In genomic region chr2:216773072-216773471, GRCh38 we compare ENCODE assay signal across 18 cellular contexts.
DNase-seq lines count a peak whose midpoint lies in the region; ATAC-seq, FAIRE-seq and TF ChIP-seq lines count a peak whose summit lies in the region.
"Had no signal": no experiment of that assay in that cellular context is flagged by ENCODE, and none has a peak within 500 bp of the region (broad histone marks: within the 10 kb centered on the region; RNA-seq: fewer than 3 reads in every experiment).

No MANE protein-coding gene starts in this region.

- DNase-seq in CMK (ENCODE audit: low read depth) (peak; percentile 86), NCI-H345 (lab: John Stamatoyannopoulos, UW) (peak; percentile 75), K562 (ENCODE audit: extremely low read depth in 1 of 4, low spot score in 3 of 4) (peak; percentile 18 to 73 (median 25)), neuronal stem cell (ENCODE audit: low spot score) (no peak), NCI-H187 (lab: John Stamatoyannopoulos, UW) (no peak), SK-N-DZ (ENCODE audit: low spot score) (no peak), GOT3 (lab: John Stamatoyannopoulos, UW) (no peak)
- no peak for DNase-seq in activated CD8-positive, alpha-beta memory T cell treated with anti-CD3 and anti-CD28 coated beads, Interleukin-2, amount 50 U/mL, for 48 hours
- DNase-seq: activated CD4-positive, alpha-beta T cell treated with anti-CD3 and anti-CD28 coated beads for 1 hour; activated CD8-positive, alpha-beta memory T cell treated with anti-CD3 and anti-CD28 coated beads, Interleukin-2, amount 10 ng/mL, durations not matched to agents 7 days and 5 days; activated gamma-delta T cell treated with Interleukin-2 at 50 U/mL for 16 hours; Kasumi-1; NCI-H1694; nephron progenitor cell; NK-92 treated with Interleukin-12 subunit alpha and Interleukin-12 subunit beta, amount 100 ng/mL, for 24 hours had no signal

- H3K4ac ChIP-seq in neuronal stem cell (ENCODE audit: low read length): no peak overlapping the region

- H2BK120ac ChIP-seq in neuronal stem cell (ENCODE audit: low read depth, low read length): no peak overlapping the region

- intact Hi-C loops in K562 (cut with micrococcal nuclease): loop anchor here (10.0 kb wide), 1 partner anchor 142 kb away; no protein-coding TSS in a partner anchor

- ATAC-seq in K562: no peak
- ATAC-seq: activated CD8-positive, alpha-beta memory T cell treated with anti-CD3 and anti-CD28 coated beads, Interleukin-2, amount 10 ng/mL, durations not matched to agents 7 days and 5 days; gastroesophageal sphincter had no signal

- peak overlapping the region; percentile 30 for H2AK5ac ChIP-seq in neuronal stem cell (ENCODE audit: low read depth, low read length)

- H3K23ac ChIP-seq in neuronal stem cell (ENCODE audit: low read depth, low read length, poor library complexity): no peak overlapping the region

- no peaks in the 10 kb centered on the region for H3K36me3 ChIP-seq in K562 (ENCODE audit: control insufficient read depth, insufficient read depth, low read length)
- no peaks in the 10 kb centered on the region for H3K36me3 ChIP-seq in neuronal stem cell (replicated peaks in 1 of 2; ENCODE audit: control insufficient read depth in 2 of 2, insufficient read depth in 2 of 2, low read length in 2 of 2)
- H3K36me3 ChIP-seq: gastroesophageal sphincter had no signal

- WGBS in K562 (ENCODE audit: insufficient coverage, low coverage, missing lambda C conversion rate): 2% methylated on average over 8 of the region's 8 CpGs
- no CpG with 5 or more reads among the region's 8 CpGs for WGBS in neuronal stem cell (ENCODE audit: extremely low coverage in 2 of 2, insufficient read length in 2 of 2, insufficient replicate concordance in 1 of 2), 2 donors

- H3K27me3 ChIP-seq in K562 (ENCODE audit: control insufficient read depth in 2 of 2, insufficient read depth in 2 of 2, low read length in 2 of 2) (no peaks in the 10 kb centered on the region), neuronal stem cell (ENCODE audit: control insufficient read depth in 3 of 3, insufficient read depth in 3 of 3, low read depth in 1 of 3, low read length in 3 of 3) (no peaks in the 10 kb centered on the region)
- H3K27me3 ChIP-seq: gastroesophageal sphincter had no signal

- TF ChIP-seq EP300 in K562 (IDR thresholded peaks at IDR 0.05; ENCODE audit: low read length): no peak; the same call in 1 of the 2 replicates

- no peak overlapping the region for H2BK12ac ChIP-seq in neuronal stem cell (ENCODE audit: low read length)

- H3K4me1 ChIP-seq in K562 (replicated peaks in 1 of 2; ENCODE audit: control insufficient read depth in 2 of 2, insufficient read depth in 2 of 2, low read length in 2 of 2) (peaks cover 24 to 56% of the 10 kb centered on the region in 2 experiments), neuronal stem cell (ENCODE audit: control insufficient read depth in 2 of 2, insufficient read depth in 1 of 2, low read depth in 1 of 2, low read length in 2 of 2) (peaks cover 7 to 8% of the 10 kb centered on the region in 2 donors)

- BruUV-seq in K562 (replicated peaks; lab: Mats Ljungman, UMichigan): no TSS peak

- H3K18ac ChIP-seq in neuronal stem cell (ENCODE audit: low read length): no peak overlapping the region

- H3K4me2 ChIP-seq in K562 (ENCODE audit: insufficient read depth, low read length) (no peak overlapping the region; the same call in 1 of the 2 replicates), neuronal stem cell (ENCODE audit: insufficient read depth, low read length, poor library complexity, severe bottlenecking) (no peak overlapping the region)

- no peaks in the 10 kb centered on the region for H3K79me2 ChIP-seq in K562 (ENCODE audit: control insufficient read depth, insufficient read depth, low read length)

- H4K20me1 ChIP-seq in K562 (replicated peaks; ENCODE audit: control insufficient read depth, insufficient read depth, low read length): no peaks in the 10 kb centered on the region

- POLR2A ChIA-PET in K562 (lab: Yijun Ruan, JAX): interaction anchor here (0.6 to 0.7 kb wide), 2 partner anchors 15 to 16 kb away, joined by 3 to 4 read pairs; no protein-coding TSS in a partner anchor

- TF ChIP-seq RAD21 in K562 (CRISPR knock-in tag; conservative IDR thresholded peaks at IDR 0.05 in 1 of 2, IDR thresholded peaks at IDR 0.05 in 1 of 2): no peak

- no peak overlapping the region for H4K8ac ChIP-seq in neuronal stem cell (ENCODE audit: low read depth, low read length)

- no peak overlapping the region for H3K4me3 ChIP-seq in K562
- no peak overlapping the region for H3K4me3 ChIP-seq in neuronal stem cell (ENCODE audit: low read length in 2 of 2)
- H3K4me3 ChIP-seq: gastroesophageal sphincter had no signal

- in situ Hi-C loops in K562 (cut with MboI): no loop called here

- no peaks in the 10 kb centered on the region for H3K9me1 ChIP-seq in K562 (ENCODE audit: control insufficient read depth, insufficient read depth, low read length)

- H3K9ac ChIP-seq in K562 (ENCODE audit: insufficient read depth in 1 of 2, low read depth in 2 of 2, low read length in 2 of 2) (no peak overlapping the region), neuronal stem cell (ENCODE audit: low read depth, low read length, poor library complexity) (no peak overlapping the region)

- CTCF ChIA-PET in K562 (lab: Yijun Ruan, JAX; ENCODE audit: low intra/inter-chr PET ratio): no interaction called here

- TF ChIP-seq POLR2A in K562 (conservative IDR thresholded peaks at IDR 0.05): no peak

- H3K14ac ChIP-seq in neuronal stem cell (ENCODE audit: low read length): no peak overlapping the region

- H3K9me3 ChIP-seq in K562 (replicated peaks; ENCODE audit: control insufficient read depth, insufficient read depth, low read depth, low read length) (0 out of 2 replicates have a peak, but pooled peaks cover 1% of the 10 kb centered on the region), neuronal stem cell (replicated peaks in 1 of 2; ENCODE audit: control insufficient read depth in 2 of 2, insufficient read depth in 1 of 2, low read depth in 1 of 2, low read length in 2 of 2) (peaks cover 2 to 10% of the 10 kb centered on the region in 2 donors)

- no peak overlapping the region for H2BK5ac ChIP-seq in neuronal stem cell (ENCODE audit: low read length)

- FAIRE-seq in K562 (lab: Jason Lieb, UNC): no peak
- FAIRE-seq: D721Med, H1 had no signal

- no peak overlapping the region for H2AFZ ChIP-seq in K562 (ENCODE audit: low read depth, low read length)
- no peak overlapping the region for H2AFZ ChIP-seq in neuronal stem cell (ENCODE audit: low read length)

- no peak for TF ChIP-seq CTCF in K562 (IDR thresholded peaks at IDR 0.05 in 2 of 3, conservative IDR thresholded peaks at IDR 0.05 in 1 of 3; ENCODE audit: insufficient read depth in 2 of 3, low read depth in 1 of 3, low read length in 3 of 3)

- no peak overlapping the region for H2BK15ac ChIP-seq in neuronal stem cell (ENCODE audit: low read length)

- no peak overlapping the region for H4K91ac ChIP-seq in neuronal stem cell (ENCODE audit: low read depth, low read length, poor library complexity)

- H3K79me1 ChIP-seq in neuronal stem cell (ENCODE audit: low read depth, low read length): no peaks in the 10 kb centered on the region

- H3K27ac ChIP-seq in K562 (ENCODE audit: extremely low read depth, low read depth, low read length): no peak overlapping the region
- no peak overlapping the region for H3K27ac ChIP-seq in neuronal stem cell (replicated peaks; ENCODE audit: low read length)
- H3K27ac ChIP-seq: gastroesophageal sphincter had no signal

TF ChIP-seq in K562, 482 proteins besides CTCF, POLR2A, EP300 and RAD21 (continues in another document):
- peak; percentile 51; the same call in 1 of the 2 replicates for TF ChIP-seq NFE2 (IDR thresholded peaks at IDR 0.05; ENCODE audit: low read depth)
- peak; percentile 98 for TF ChIP-seq NFIC (IDR thresholded peaks at IDR 0.05)
- no peak for TF ChIP-seq TCF15 (CRISPR knock-in tag; IDR thresholded peaks at IDR 0.05)
- 0 out of 2 replicates have a peak, but pooled peaks have one; percentile 20 for TF ChIP-seq DPF2 (IDR thresholded peaks at IDR 0.05)
- TF ChIP-seq TCF3 (CRISPR knock-in tag; IDR thresholded peaks at IDR 0.05): 0 out of 2 replicates have a peak, but pooled peaks have one; percentile 9
- TF ChIP-seq SMAD1 (IDR thresholded peaks at IDR 0.05; ENCODE audit: low read depth, low read length, partially characterized antibody): peak; percentile 56
- TF ChIP-seq ZNF592 (IDR thresholded peaks at IDR 0.05): peak; percentile 37; the same call in 1 of the 2 replicates
- TF ChIP-seq CTBP1 (IDR thresholded peaks at IDR 0.05; ENCODE audit: borderline replicate concordance): peak; percentile 32; the same call in 1 of the 2 replicates
- TF ChIP-seq L3MBTL2 (IDR thresholded peaks at IDR 0.05): 0 out of 2 replicates have a peak, but pooled peaks have one; percentile 20

Comparison
In these comparisons a context has a peak if more than half of its experiments do, and no peak if none do; other contexts are left out.
1. DNase-seq: peak in CMK (single experiment), NCI-H345 (single experiment) and K562 (4 of 4); none in neuronal stem cell (single experiment), NCI-H187 (0 of 2), activated CD8-positive, alpha-beta memory T cell treated with anti-CD3 and anti-CD28 coated beads, Interleukin-2, amount 50 U/mL, for 48 hours (single experiment), SK-N-DZ (single experiment) and GOT3 (single experiment).